Comparison of ENCODE assay signal across 8 cellular contexts in the genomic region with DNA sequence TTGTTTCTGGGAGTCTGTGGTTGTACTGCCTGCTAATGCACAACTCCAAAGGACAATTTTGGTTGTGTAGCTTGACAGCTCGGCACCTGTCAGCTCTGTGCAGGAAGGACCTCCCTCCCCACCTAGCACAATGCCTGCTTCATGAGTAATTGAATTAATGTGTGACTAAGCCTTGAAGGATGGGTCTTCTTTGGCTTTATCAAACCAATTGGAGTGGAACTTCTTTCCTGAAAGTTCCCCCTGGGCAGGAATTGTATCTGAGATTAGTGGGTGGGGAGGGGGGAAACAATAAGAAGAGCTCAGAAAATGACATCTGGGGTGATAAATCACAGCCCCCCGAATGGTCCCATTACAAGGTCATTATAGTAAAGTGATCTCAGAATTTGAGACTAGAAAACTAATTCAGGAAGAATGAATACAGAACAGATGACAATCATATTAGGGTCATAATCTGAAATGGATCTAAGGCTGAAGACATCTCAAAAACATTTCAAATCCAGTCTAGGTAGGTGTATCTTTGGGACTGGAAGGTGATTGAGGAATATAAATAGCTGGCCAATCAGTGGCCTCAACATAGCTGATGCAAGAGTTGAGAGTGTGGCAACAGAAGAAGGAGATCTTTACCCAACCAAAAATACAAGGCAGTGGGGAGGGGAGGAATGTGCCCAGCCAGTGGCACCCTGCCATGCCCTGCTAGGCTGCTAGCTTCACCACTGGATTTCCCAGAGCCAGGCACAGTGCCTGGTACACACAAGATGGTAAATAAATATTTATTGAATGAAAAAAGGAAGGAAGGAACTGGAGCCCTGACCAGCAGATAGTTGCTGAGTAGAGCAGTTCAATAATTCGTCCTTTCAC. TPM values are rescaled to one million over a fixed set of nuclear protein-coding genes. Genes with fewer than 3 reads are reported as not detected.
DNase-seq lines count a peak whose midpoint lies in the region; ATAC-seq, FAIRE-seq and TF ChIP-seq lines count a peak whose summit lies in the region.

No MANE protein-coding gene starts in this region.

- peaks cover 44% of the 10 kb centered on the region for H3K4me1 Mint-ChIP-seq in activated CD4-positive, alpha-beta memory T cell treated with anti-CD3 and anti-CD28 coated beads, Interleukin-2, amount 10 ng/mL, durations not matched to agents 7 days and 5 days

- CTCF ChIA-PET in activated CD4-positive, alpha-beta memory T cell treated with anti-CD3 and anti-CD28 coated beads, Interleukin-2, amount 10 ng/mL, durations not matched to agents 7 days and 5 days (lab: Charles Lee): interaction anchor here (0.5 to 6.4 kb wide), 42 partner anchors 8 to 665 kb away, joined by 3 to 77 read pairs (median 4); a partner anchor contains a TSS

- H3K4me3 ChIP-seq in fibroblast of the aortic adventitia (ENCODE audit: low read depth, low read length): peak overlapping the region; percentile 42
- peak overlapping the region in 2 of 4 donors; percentile 6 to 25 for H3K4me3 ChIP-seq in pancreas

- TF ChIP-seq CTCF in fibroblast of the aortic adventitia (IDR thresholded peaks at IDR 0.05; ENCODE audit: insufficient read depth, low read length) (no peak), pancreas (IDR thresholded peaks at IDR 0.05) (no peak)

- H3K4me3 Mint-ChIP-seq in activated CD4-positive, alpha-beta memory T cell treated with anti-CD3 and anti-CD28 coated beads, Interleukin-2, amount 10 ng/mL, durations not matched to agents 7 days and 5 days: peak overlapping the region; percentile 34

- H3K27ac ChIP-seq in pancreas: peak overlapping the region; percentile 41 to 84 (median 78)

- no peaks in the 10 kb centered on the region for H3K27me3 ChIP-seq in pancreas

- peak overlapping the region; percentile 96 for H3K27ac Mint-ChIP-seq in activated CD4-positive, alpha-beta memory T cell treated with anti-CD3 and anti-CD28 coated beads, Interleukin-2, amount 10 ng/mL, durations not matched to agents 7 days and 5 days

- H3K9me3 Mint-ChIP-seq in activated CD4-positive, alpha-beta memory T cell treated with anti-CD3 and anti-CD28 coated beads, Interleukin-2, amount 10 ng/mL, durations not matched to agents 7 days and 5 days: no peaks in the 10 kb centered on the region

- H3K36me3 ChIP-seq in pancreas: no peaks in the 10 kb centered on the region

- POLR2A ChIA-PET in activated CD4-positive, alpha-beta memory T cell treated with anti-CD3 and anti-CD28 coated beads, Interleukin-2, amount 10 ng/mL, durations not matched to agents 7 days and 5 days (lab: Charles Lee): interaction anchor here (0.8 to 10.1 kb wide), 20 partner anchors 12 to 577 kb away, joined by 3 to 159 read pairs (median 6); a partner anchor contains a TSS

- H3K27me3 Mint-ChIP-seq in activated CD4-positive, alpha-beta memory T cell treated with anti-CD3 and anti-CD28 coated beads, Interleukin-2, amount 10 ng/mL, durations not matched to agents 7 days and 5 days: no peaks in the 10 kb centered on the region

- ATAC-seq in pancreas: peak; percentile 21 to 55 (median 26)
- ATAC-seq in HG03280 (IDR thresholded peaks at IDR 0.05; ENCODE audit: unreplicated experiment): no peak

- H3K36me3 Mint-ChIP-seq in activated CD4-positive, alpha-beta memory T cell treated with anti-CD3 and anti-CD28 coated beads, Interleukin-2, amount 10 ng/mL, durations not matched to agents 7 days and 5 days (ENCODE audit: low read depth): peaks cover 4% of the 10 kb centered on the region

- DNase-seq in activated effector memory CD4-positive, alpha-beta T cell treated with anti-CD3 and anti-CD28 coated beads, Interleukin-2, amount 50 U/mL, for 16 hours: peak; percentile 73
- no peak for DNase-seq in activated effector memory CD4-positive, alpha-beta T cell treated with Interleukin-2 at 50 U/mL for 16 hours
- DNase-seq in NCI-H2029 (lab: John Stamatoyannopoulos, UW) (peak; percentile 9), fibroblast of the aortic adventitia (ENCODE audit: low read depth) (peak; percentile 87), pancreas (peak; percentile 43 to 92 (median 76)), cortex of kidney (lab: John Stamatoyannopoulos, UW) (no peak)
- peak; percentile 36 for DNase-seq in activated CD4-positive, alpha-beta memory T cell treated with anti-CD3 and anti-CD28 coated beads, Interleukin-2, amount 10 ng/mL, durations not matched to agents 7 days and 5 days

- no peak for FAIRE-seq in pancreas (lab: Jason Lieb, UNC)

- intact Hi-C loops in pancreas (cut with DNase I): no loop called here

- 3 to 10% methylated on average over 3 of the region's 3 CpGs for WGBS in pancreas, 2 donors

- H3K4me1 ChIP-seq in pancreas: peaks cover 11 to 37% (median 32%) of the 10 kb centered on the region in 3 donors

- H3K9me3 ChIP-seq in pancreas: no peaks in the 10 kb centered on the region

RNA-seq across cellular contexts. Expression of a gene that starts 10.1 kb away (rescaled TPM):
- total RNA-seq in activated CD4-positive, alpha-beta memory T cell treated with anti-CD3 and anti-CD28 coated beads, Interleukin-2, amount 10 ng/mL, durations not matched to agents 7 days and 5 days: 10 to 100 TPM; 22.8 to 23.9 TPM
- 33.2 and 47.4 TPM in 2 replicates for total RNA-seq in fibroblast of the aortic adventitia (ENCODE audit: low replicate concordance)
- total RNA-seq in pancreas: 10 to 100 TPM in 1 of 6 donors, 1 to 10 TPM in 5; 4.0 to 38.3 (median 7.3) TPM
- polyA plus RNA-seq in pancreas: 1 to 10 TPM; 5.7 to 9.7 TPM

RNA-seq across cellular contexts. Expression of a gene that starts 13.3 kb away (rescaled TPM):
- 100 to 1,000 TPM; 178 TPM for total RNA-seq in activated CD4-positive, alpha-beta memory T cell treated with anti-CD3 and anti-CD28 coated beads, Interleukin-2, amount 10 ng/mL, durations not matched to agents 7 days and 5 days
- total RNA-seq in fibroblast of the aortic adventitia (ENCODE audit: low replicate concordance) (108 and 171 TPM in 2 replicates), pancreas (10 to 100 TPM; 37.9 to 64.0 (median 53.9) TPM)
- polyA plus RNA-seq in pancreas: 100 to 1,000 TPM; 204 to 239 TPM

RNA-seq across cellular contexts. Expression of a gene that starts 16.4 kb away (rescaled TPM):
- 100 to 1,000 TPM; 100 to 104 TPM for total RNA-seq in activated CD4-positive, alpha-beta memory T cell treated with anti-CD3 and anti-CD28 coated beads, Interleukin-2, amount 10 ng/mL, durations not matched to agents 7 days and 5 days
- total RNA-seq in fibroblast of the aortic adventitia (ENCODE audit: low replicate concordance) (76.4 and 155 TPM in 2 replicates), pancreas (10 to 100 TPM; 12.1 to 30.8 (median 16.6) TPM)
- polyA plus RNA-seq in pancreas: 10 to 100 TPM; 23.5 to 45.1 TPM

Comparison
In these comparisons a context has a peak if more than half of its experiments do, and no peak if none do; other contexts are left out.
1. DNase-seq: peak in activated effector memory CD4-positive, alpha-beta T cell treated with anti-CD3 and anti-CD28 coated beads, Interleukin-2, amount 50 U/mL, for 16 hours (single experiment), NCI-H2029 (single experiment), activated CD4-positive, alpha-beta memory T cell treated with anti-CD3 and anti-CD28 coated beads, Interleukin-2, amount 10 ng/mL, durations not matched to agents 7 days and 5 days (single experiment), fibroblast of the aortic adventitia (single experiment) and pancreas (6 of 6); none in activated effector memory CD4-positive, alpha-beta T cell treated with Interleukin-2 at 50 U/mL for 16 hours (single experiment) and cortex of kidney (single experiment).